Comparison of ENCODE assay signal across 8 cellular contexts in genomic region chr18:32549248-32549842, GRCh38.
DNase-seq lines count a peak whose midpoint lies in the region; ATAC-seq and TF ChIP-seq lines count a peak whose summit lies in the region.

No MANE protein-coding gene starts in this region.

- H3K4me3 ChIP-seq in fibroblast of lung (replicated peaks in 1 of 4; ENCODE audit: control extremely low read depth in 1 of 4, insufficient read depth in 1 of 4, low read depth in 3 of 4, low read length in 4 of 4) = no peak overlapping the region
- H3K4me3 ChIP-seq in osteoblast (ENCODE audit: insufficient read depth, low read length) = no peak overlapping the region

- DNase-seq in DMS114 treated with DMSO at 0.1 percent for 48 hours (lab: John Stamatoyannopoulos, UW; ENCODE audit: unreplicated experiment) (peak; percentile 16), NCI-H69 (lab: John Stamatoyannopoulos, UW) (peak; percentile 97), fibroblast of lung (ENCODE audit: low read depth in 2 of 2) (peak; percentile 20 to 51), osteoblast (ENCODE audit: insufficient read length, low spot score, missing footprints) (peak; percentile 56), NCI-H226 (no peak)
- peak; percentile 8 to 13 for DNase-seq in activated CD8-positive, alpha-beta memory T cell treated with anti-CD3 and anti-CD28 coated beads for 1 hour (ENCODE audit: extremely low read depth in 1 of 2, low read depth in 1 of 2)

- H4K20me1 ChIP-seq in fibroblast of lung (ENCODE audit: control insufficient read depth, extremely low read depth, insufficient read depth, low read length) (no peaks in the 10 kb centered on the region), osteoblast (ENCODE audit: insufficient read depth, low read length) (no peaks in the 10 kb centered on the region)

- H3K36me3 ChIP-seq in fibroblast of lung (ENCODE audit: control insufficient read depth, insufficient read depth, low read length) (no peaks in the 10 kb centered on the region), osteoblast (ENCODE audit: insufficient read depth, low read length) (no peaks in the 10 kb centered on the region)

- no peak overlapping the region for H3K27ac ChIP-seq in fibroblast of lung (ENCODE audit: insufficient read depth, low read length)
- no peak overlapping the region for H3K27ac ChIP-seq in osteoblast (ENCODE audit: low read depth, low read length)

- ATAC-seq in GM19463 (IDR thresholded peaks at IDR 0.05; ENCODE audit: unreplicated experiment) (peak; percentile 80), HG03520 (IDR thresholded peaks at IDR 0.05; ENCODE audit: unreplicated experiment) (peak; percentile 89)

- peak; percentile 54 to 77 for TF ChIP-seq CTCF in fibroblast of lung (conservative IDR thresholded peaks at IDR 0.05 in 1 of 2, IDR thresholded peaks at IDR 0.05 in 1 of 2; ENCODE audit: low read depth in 1 of 2, low read length in 2 of 2)
- peak; percentile 67 for TF ChIP-seq CTCF in osteoblast (IDR thresholded peaks at IDR 0.05; ENCODE audit: extremely low read depth, low read depth, low read length)

- no peaks in the 10 kb centered on the region for H3K9me3 ChIP-seq in fibroblast of lung (ENCODE audit: control insufficient read depth, insufficient read depth, low read depth, low read length)
- H3K9me3 ChIP-seq in osteoblast (ENCODE audit: low read depth, low read length) = no peaks in the 10 kb centered on the region

- H3K79me2 ChIP-seq in fibroblast of lung (ENCODE audit: control insufficient read depth, insufficient read depth, low read length) (no peaks in the 10 kb centered on the region), osteoblast (ENCODE audit: insufficient read depth, low read length) (no peaks in the 10 kb centered on the region)

- H3K27me3 ChIP-seq in fibroblast of lung (ENCODE audit: control insufficient read depth, insufficient read depth, low read length) = no peaks in the 10 kb centered on the region
- H3K27me3 ChIP-seq in osteoblast (ENCODE audit: insufficient read depth, low read length) = no peaks in the 10 kb centered on the region

- H3K4me2 ChIP-seq in fibroblast of lung (ENCODE audit: extremely low read depth, insufficient read depth, low read length) (no peak overlapping the region), osteoblast (ENCODE audit: insufficient read depth, low read length) (no peak overlapping the region)

- H3K9ac ChIP-seq in fibroblast of lung (ENCODE audit: insufficient read depth, low read length) = no peak overlapping the region

- H3K4me1 ChIP-seq in fibroblast of lung (ENCODE audit: control insufficient read depth, extremely low read depth, insufficient read depth, low read length) (no peaks in the 10 kb centered on the region), osteoblast (ENCODE audit: insufficient read depth, low read length) (no peaks in the 10 kb centered on the region)

- H2AFZ ChIP-seq in fibroblast of lung (ENCODE audit: low read length) (no peak overlapping the region), osteoblast (ENCODE audit: low read length) (no peak overlapping the region)
